ENCODE assay signal across 8 cellular contexts in the genomic region with DNA sequence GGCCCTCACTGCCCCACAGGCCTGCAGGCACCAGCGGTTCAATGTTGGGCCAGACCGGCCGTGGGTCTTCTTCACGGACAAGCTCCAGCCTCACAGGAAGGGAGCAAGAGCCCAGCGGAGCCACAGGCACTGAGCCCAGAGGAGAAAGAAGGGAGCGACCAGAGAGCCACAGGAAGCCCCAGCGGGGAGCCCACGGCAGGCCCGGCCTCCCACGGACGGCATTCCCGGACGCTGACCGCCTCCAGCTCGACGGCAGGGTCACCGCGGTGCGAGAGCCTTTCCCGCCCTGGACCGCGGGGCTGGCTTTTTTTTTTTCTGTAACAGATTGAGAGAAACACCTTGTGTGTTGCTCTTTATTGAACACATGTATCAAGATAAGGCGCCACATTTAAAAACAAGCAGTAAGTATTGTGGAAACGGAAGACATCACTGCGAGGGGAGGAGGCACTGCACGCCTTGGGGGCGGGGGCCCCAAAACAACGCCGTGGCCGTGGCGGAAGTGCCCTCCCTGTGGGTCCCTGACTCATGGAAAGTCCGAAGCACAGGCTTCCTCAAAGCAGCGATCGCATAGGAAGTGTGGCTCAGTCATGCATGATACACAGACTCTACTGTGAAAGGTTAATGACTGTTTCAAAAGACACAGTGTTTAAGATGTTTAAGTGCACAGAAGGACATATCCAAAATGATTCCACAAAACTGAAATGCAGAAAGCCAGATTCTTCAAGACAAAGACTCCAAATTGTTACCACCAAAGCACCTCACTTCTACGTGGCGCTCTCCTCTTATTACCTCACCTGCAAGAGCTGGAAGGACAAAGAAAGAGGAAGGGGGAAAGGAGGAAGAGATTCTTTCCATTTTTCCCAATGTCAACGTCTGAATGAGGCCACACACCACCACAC. TPM values are rescaled to one million over a fixed set of nuclear protein-coding genes. Genes with fewer than 3 reads are reported as not detected.
DNase-seq lines count a peak whose midpoint lies in the region; TF ChIP-seq lines count a peak whose summit lies in the region.

No MANE protein-coding gene starts in this region.

- H3K9me3 ChIP-seq in GM23248 (ENCODE audit: low read depth), result no peaks in the 10 kb centered on the region

- H3K79me2 ChIP-seq in GM23248 (ENCODE audit: insufficient read depth), result peaks cover 77% of the 10 kb centered on the region

- H3K4me1 ChIP-seq in GM23248 (ENCODE audit: insufficient read depth), result peaks cover 27% of the 10 kb centered on the region

- peak overlapping the region; percentile 90 for H3K4me2 ChIP-seq in GM23248 (ENCODE audit: unreplicated experiment)

- in situ Hi-C loops in GM23248 (cut with MboI), result no loop called here

- H3K27me3 Mint-ChIP-seq in nephron progenitor cell (ENCODE audit: low read depth, poor library complexity), result peaks cover 12% of the 10 kb centered on the region

- H2AFZ ChIP-seq in GM23248, result no peak overlapping the region

- H3K27ac Mint-ChIP-seq in nephron progenitor cell, result peak overlapping the region; percentile 93

- peak overlapping the region; percentile 96 for H3K9ac ChIP-seq in GM23248

- no peaks in the 10 kb centered on the region for H4K20me1 ChIP-seq in GM23248 (ENCODE audit: insufficient read depth)

- H3K9me3 Mint-ChIP-seq in nephron progenitor cell, result no peaks in the 10 kb centered on the region

- H3K4me3 Mint-ChIP-seq in nephron progenitor cell, result peak overlapping the region; percentile 70

- H3F3A ChIP-seq in GM23248 (ENCODE audit: insufficient read depth), result peaks cover 36% of the 10 kb centered on the region

- H3K36me3 Mint-ChIP-seq in nephron progenitor cell (ENCODE audit: low read depth), result no peaks in the 10 kb centered on the region

- H3K27me3 ChIP-seq in GM23248 (replicated peaks; ENCODE audit: insufficient read depth), result no peaks in the 10 kb centered on the region

- TF ChIP-seq CTCF in epithelial cell of proximal tubule (conservative IDR thresholded peaks at IDR 0.05; ENCODE audit: low read depth, low read length) (no peak), nephron progenitor cell (IDR thresholded peaks at IDR 0.05) (no peak)

- no peaks in the 10 kb centered on the region for H3K9me2 ChIP-seq in GM23248 (ENCODE audit: insufficient read depth)

- peak overlapping the region; percentile 96 for H3K27ac ChIP-seq in GM23248

- peaks cover 81% of the 10 kb centered on the region for H3K4me1 Mint-ChIP-seq in nephron progenitor cell

- WGBS in GM23248 (ENCODE audit: low coverage in 1 of 2, low lambda C conversion rate in 2 of 2, missing lambda C conversion rate in 2 of 2), 2 experiments, result 43 to 44% methylated on average over 37 of the region's 37 CpGs

- no peaks in the 10 kb centered on the region for H3K36me3 ChIP-seq in GM23248 (ENCODE audit: low read depth)

- H3K4me3 ChIP-seq in GM23248 (peak overlapping the region; percentile 93), epithelial cell of proximal tubule (ENCODE audit: low read depth, low read length) (peak overlapping the region; percentile 42)

- DNase-seq in EH (ENCODE audit: low read depth), result peak; percentile 94
- DNase-seq in GM23248, result peak; percentile 98
- DNase-seq in LHCN-M2 (ENCODE audit: low read depth), result peak; percentile 92
- peak; percentile 84 to 87 for DNase-seq in activated CD8-positive, alpha-beta memory T cell treated with anti-CD3 and anti-CD28 coated beads for 1 hour (ENCODE audit: extremely low read depth in 1 of 2, low read depth in 1 of 2)
- peak; percentile 57 for DNase-seq in epithelial cell of proximal tubule (ENCODE audit: low read depth)
- no peak for DNase-seq in nephron progenitor cell
- DNase-seq in stromal cell of bone marrow (ENCODE audit: low read depth), result peak; percentile 94
- DNase-seq in cerebellar cortex (ENCODE audit: low spot score), result no peak

RNA-seq across cellular contexts. Expression of gene RASA3, which starts 3.5 kb away (rescaled TPM):
- total RNA-seq in GM23248 (2014; rRNA removed; shearing (Covaris generic)), result 36.7 and 46.2 TPM in 2 replicates
- 30.0 and 34.3 TPM in 2 replicates for polyA plus RNA-seq in GM23248 (2016; fragmentation: Nextera tagmentation; extraction: Ambion mirVana)
- total RNA-seq in LHCN-M2 (2014; rRNA removed) (58.6 and 60.4 TPM in 2 replicates), epithelial cell of proximal tubule (25.7 and 26.8 TPM in 2 replicates)
- 33.3 TPM for polyA plus RNA-seq in LHCN-M2 (2012)

RNA-seq across cellular contexts. Expression of gene CFAP97D2, which starts 50.2 kb away (rescaled TPM):
- total RNA-seq in GM23248 (2014; rRNA removed; shearing (Covaris generic)), result not detected in 2 replicates
- not detected in 2 replicates for polyA plus RNA-seq in GM23248 (2016; fragmentation: Nextera tagmentation; extraction: Ambion mirVana)
- total RNA-seq in LHCN-M2 (2014; rRNA removed), result not detected in 2 replicates
- polyA plus RNA-seq in LHCN-M2 (2012), result not detected
- total RNA-seq in epithelial cell of proximal tubule, result not detected in 2 replicates

Comparison
In these comparisons a context has a peak if more than half of its experiments do, and no peak if none do; other contexts are left out.
1. DNase-seq: peak in EH (single experiment), GM23248 (single experiment), LHCN-M2 (single experiment), activated CD8-positive, alpha-beta memory T cell treated with anti-CD3 and anti-CD28 coated beads for 1 hour (2 of 2), epithelial cell of proximal tubule (single experiment) and stromal cell of bone marrow (single experiment); none in nephron progenitor cell (single experiment) and cerebellar cortex (single experiment).